In genomic region chr11:77542296-77542695, GRCh38 we compare ENCODE assay signal across 25 cellular contexts. TPM values are rescaled to one million over a fixed set of nuclear protein-coding genes. Genes with fewer than 3 reads are reported as not detected.
A peak's percentile ranks its signal among the peaks of the same experiment; 100 is the strongest.
DNase-seq lines count a peak whose midpoint lies in the region; ATAC-seq and TF ChIP-seq lines count a peak whose summit lies in the region.
"Had no signal": no experiment of that assay in that cellular context is flagged by ENCODE, and none has a peak within 500 bp of the region (broad histone marks: within the 10 kb centered on the region; RNA-seq: fewer than 3 reads in every experiment).

No MANE protein-coding gene starts in this region.

- no peaks in the 10 kb centered on the region for H3F3A ChIP-seq in PC-3 (ENCODE audit: low read length, unreplicated experiment)

- CTCF ChIA-PET in BJ (lab: Yijun Ruan, JAX) (interaction anchor here (0.5 to 3.0 kb wide), 7 partner anchors 9 to 499 kb away, joined by 3 to 11 read pairs (median 3); partner anchors contain the start of gene MYO7A), PC-3 (lab: Charles Lee) (no interaction called here)

- POLR2A ChIA-PET in BJ (lab: Charles Lee) = interaction anchor here (0.6 kb wide), 1 partner anchor 17 kb away, joined by 5 read pairs; no protein-coding TSS in a partner anchor
- POLR2A ChIA-PET in PC-3 (lab: Charles Lee; ENCODE audit: unreplicated experiment) = no interaction called here

- H4K8ac ChIP-seq in mesenchymal stem cell (ENCODE audit: low read length) = no peak overlapping the region

- no peaks in the 10 kb centered on the region for H3K9me3 Mint-ChIP-seq in natural killer cell treated with Interleukin-12 subunit alpha and Interleukin-12 subunit beta and Interleukin-15 and Interleukin-18, amount 100 ng/mL, for 72 hours
- H3K9me3 Mint-ChIP-seq: activated B cell treated with CpG ODN at 0.5 μM for 24 hours; activated T-cell treated with anti-CD3 and anti-CD28 coated beads, Interleukin-2, amount 50 U/mL, for 72 hours had no signal

- no peak for TF ChIP-seq CTCF in BJ (IDR thresholded peaks at IDR 0.05; ENCODE audit: insufficient read depth, low read depth, low read length)
- no peak for TF ChIP-seq CTCF in PC-3 (conservative IDR thresholded peaks at IDR 0.05; ENCODE audit: low read depth, low read length)

- H3K4me1 ChIP-seq in PC-3 (ENCODE audit: insufficient read depth, low read length) = no peaks in the 10 kb centered on the region
- no peaks in the 10 kb centered on the region for H3K4me1 ChIP-seq in mesenchymal stem cell (ENCODE audit: control insufficient read depth, insufficient read depth, low read depth, low read length)
- H3K4me1 ChIP-seq: BLaER1, colonic mucosa, lower lobe of right lung, vagina had no signal

- H3K27me3 ChIP-seq in BJ (ENCODE audit: control insufficient read depth, insufficient read depth, low read length) (no peaks in the 10 kb centered on the region), PC-3 (ENCODE audit: low read length) (no peaks in the 10 kb centered on the region), mesenchymal stem cell (ENCODE audit: control insufficient read depth in 1 of 2, insufficient read depth in 1 of 2, low read length in 2 of 2) (no peaks in the 10 kb centered on the region)
- H3K27me3 ChIP-seq: BLaER1, colonic mucosa, ovary, vagina had no signal

- H3K27ac ChIP-seq in PC-3 (ENCODE audit: low read length) (no peak overlapping the region), cingulate gyrus (ENCODE audit: low read depth, low read length) (peak overlapping the region; percentile 19), mesenchymal stem cell (ENCODE audit: low read length, poor library complexity, severe bottlenecking) (no peak overlapping the region)
- H3K27ac ChIP-seq: BLaER1, colonic mucosa, lower lobe of right lung, ovary, skin epidermis, vagina had no signal

- no peak overlapping the region for H2BK12ac ChIP-seq in mesenchymal stem cell (ENCODE audit: low read length in 2 of 2)

- H3K4me1 Mint-ChIP-seq in natural killer cell treated with Interleukin-12 subunit alpha and Interleukin-12 subunit beta and Interleukin-15 and Interleukin-18, amount 100 ng/mL, for 72 hours (ENCODE audit: low read depth in 2 of 2) = no peaks in the 10 kb centered on the region
- H3K4me1 Mint-ChIP-seq: activated B cell treated with CpG ODN at 0.5 μM for 24 hours had no signal

- H2AK5ac ChIP-seq in mesenchymal stem cell (ENCODE audit: low read length, severe bottlenecking) = no peak overlapping the region

- H3K27me3 Mint-ChIP-seq in natural killer cell treated with Interleukin-12 subunit alpha and Interleukin-12 subunit beta and Interleukin-15 and Interleukin-18, amount 100 ng/mL, for 72 hours = peaks cover 0 to 2% of the 10 kb centered on the region in 2 donors
- H3K27me3 Mint-ChIP-seq: activated B cell treated with CpG ODN at 0.5 μM for 24 hours had no signal

- no peak overlapping the region for H2AFZ ChIP-seq in PC-3 (ENCODE audit: low read length)
- no peak overlapping the region for H2AFZ ChIP-seq in mesenchymal stem cell (ENCODE audit: low read depth, low read length)

- H4K91ac ChIP-seq in mesenchymal stem cell (ENCODE audit: low read length) = no peak overlapping the region

- H3K36me3 Mint-ChIP-seq in natural killer cell treated with Interleukin-12 subunit alpha and Interleukin-12 subunit beta and Interleukin-15 and Interleukin-18, amount 100 ng/mL, for 72 hours = no peaks in the 10 kb centered on the region

- H2BK120ac ChIP-seq in mesenchymal stem cell (ENCODE audit: low read depth, low read length) = no peak overlapping the region

- no peaks in the 10 kb centered on the region for H3K9me3 ChIP-seq in PC-3 (ENCODE audit: low read length)
- H3K9me3 ChIP-seq in mesenchymal stem cell (ENCODE audit: control insufficient read depth, low read length) = no peaks in the 10 kb centered on the region
- H3K9me3 ChIP-seq: BLaER1, colonic mucosa, lower lobe of right lung, ovary, vagina had no signal

- no peaks in the 10 kb centered on the region for H3K79me1 ChIP-seq in mesenchymal stem cell (replicated peaks; ENCODE audit: low read length, poor library complexity, severe bottlenecking)

- no peak overlapping the region for H2BK5ac ChIP-seq in mesenchymal stem cell (ENCODE audit: low read depth, low read length, poor library complexity, severe bottlenecking)

- H3K14ac ChIP-seq in mesenchymal stem cell (ENCODE audit: low read length in 2 of 2) = no peak overlapping the region

- H3K4me2 ChIP-seq in PC-3 (ENCODE audit: low read length) = no peak overlapping the region
- no peak overlapping the region for H3K4me2 ChIP-seq in mesenchymal stem cell (ENCODE audit: low read length, poor library complexity, severe bottlenecking)
- H3K4me2 ChIP-seq: BLaER1 had no signal

- no peaks in the 10 kb centered on the region for H4K20me1 ChIP-seq in PC-3 (ENCODE audit: low read length)
- H4K20me1 ChIP-seq: BLaER1 had no signal

- H3K23ac ChIP-seq in mesenchymal stem cell (ENCODE audit: low read length in 2 of 2) = no peak overlapping the region

- H2BK15ac ChIP-seq in mesenchymal stem cell (ENCODE audit: low read depth, poor library complexity, severe bottlenecking) = no peak overlapping the region

- intact Hi-C loops in PC-3 (cut with micrococcal nuclease) = no loop called here

- no peaks in the 10 kb centered on the region for H3K9me2 ChIP-seq in PC-3 (replicated peaks; ENCODE audit: low read length)

- no peak overlapping the region for H3K27ac Mint-ChIP-seq in natural killer cell treated with Interleukin-12 subunit alpha and Interleukin-12 subunit beta and Interleukin-15 and Interleukin-18, amount 100 ng/mL, for 72 hours
- H3K27ac Mint-ChIP-seq: activated B cell treated with CpG ODN at 0.5 μM for 24 hours; activated CD8-positive, alpha-beta T cell treated with anti-CD3 and anti-CD28 coated beads, Interleukin-2, amount 10 ng/mL, durations not matched to agents 7 days and 5 days; activated T-cell treated with anti-CD3 and anti-CD28 coated beads, Interleukin-2, amount 50 U/mL, for 72 hours had no signal

- no peaks in the 10 kb centered on the region for H3K36me3 ChIP-seq in BJ (ENCODE audit: control insufficient read depth, insufficient read depth, low read length)
- no peaks in the 10 kb centered on the region for H3K36me3 ChIP-seq in PC-3 (ENCODE audit: low read depth, low read length)
- no peaks in the 10 kb centered on the region for H3K36me3 ChIP-seq in mesenchymal stem cell (ENCODE audit: control insufficient read depth in 1 of 2, insufficient read depth in 2 of 2, low read depth in 1 of 2, low read length in 2 of 2)
- H3K36me3 ChIP-seq: BLaER1, colonic mucosa, lower lobe of right lung, ovary, vagina had no signal

- DNase-seq in BJ (ENCODE audit: low read depth) (peak; percentile 25), PC-3 (peak; percentile 31), mesenchymal stem cell (no peak), NCI-H2196 treated with DMSO at 0.1 percent for 48 hours (lab: John Stamatoyannopoulos, UW; ENCODE audit: unreplicated experiment) (no peak), GF-D8 (lab: John Stamatoyannopoulos, UW) (no peak)
- DNase-seq in natural killer cell treated with Interleukin-12 subunit alpha and Interleukin-12 subunit beta and Interleukin-15 and Interleukin-18, amount 100 ng/mL, for 72 hours (ENCODE audit: low spot score) = no peak
- DNase-seq in activated CD4-positive, alpha-beta T cell treated with anti-CD3 and anti-CD28 coated beads, Interleukin-2, amount 50 U/mL, for 1 hour = no peak
- DNase-seq: activated B cell treated with CpG ODN at 0.5 μM for 24 hours; activated CD8-positive, alpha-beta T cell treated with anti-CD3 and anti-CD28 coated beads, Interleukin-2, amount 10 ng/mL, durations not matched to agents 7 days and 5 days; activated T-cell treated with anti-CD3 and anti-CD28 coated beads, Interleukin-2, amount 50 U/mL, for 72 hours; colonic mucosa; glutamatergic neuron; lower lobe of right lung; NCI-H1436 treated with DMSO at 0.1 percent for 48 hours; NCI-H2171 treated with DMSO at 0.1 percent for 48 hours; NCI-H774; OCI-M1; ovary; SIG-M5; stimulated activated CD4-positive, alpha-beta T cell treated with anti-CD3 and anti-CD28 coated beads, Interleukin-4, amount 100 ng/mL, for 1 hour; T-helper 2 cell had no signal

- no peaks in the 10 kb centered on the region for H3K79me2 ChIP-seq in PC-3 (ENCODE audit: low read length)

- H3K4ac ChIP-seq in mesenchymal stem cell (ENCODE audit: low read depth in 1 of 2, low read length in 2 of 2) = no peak overlapping the region

- peak; percentile 65 for ATAC-seq in PC-3
- ATAC-seq in natural killer cell treated with Interleukin-12 subunit alpha and Interleukin-12 subunit beta and Interleukin-15 and Interleukin-18, amount 100 ng/mL, for 72 hours = no peak
- ATAC-seq: activated CD8-positive, alpha-beta T cell treated with anti-CD3 and anti-CD28 coated beads, Interleukin-2, amount 10 ng/mL, durations not matched to agents 7 days and 5 days; activated T-cell treated with anti-CD3 and anti-CD28 coated beads, Interleukin-2, amount 50 U/mL, for 72 hours; lower lobe of right lung had no signal

- H3K9ac ChIP-seq in PC-3 (ENCODE audit: low read length) = no peak overlapping the region
- H3K9ac ChIP-seq in mesenchymal stem cell (ENCODE audit: low read length) = peak overlapping the region; percentile 27
- H3K9ac ChIP-seq: BLaER1 had no signal

- BruUV-seq in PC-3 (replicated peaks; lab: Mats Ljungman, UMichigan) = no TSS peak

- no peak overlapping the region for H3K18ac ChIP-seq in mesenchymal stem cell (ENCODE audit: low read depth in 1 of 2, low read length in 2 of 2)

- WGBS in mesenchymal stem cell = 67% methylated on average over 1 of the region's 1 CpG

- H3K4me3 ChIP-seq in BJ (ENCODE audit: low read depth, low read length) (no peak overlapping the region), PC-3 (ENCODE audit: low read length) (no peak overlapping the region), mesenchymal stem cell (ENCODE audit: insufficient read depth in 1 of 2, low read depth in 1 of 2, low read length in 2 of 2) (no peak overlapping the region)
- H3K4me3 ChIP-seq: BLaER1, colonic mucosa, lower lobe of right lung, ovary, skin epidermis, vagina had no signal

- no peak overlapping the region for H3K4me3 Mint-ChIP-seq in natural killer cell treated with Interleukin-12 subunit alpha and Interleukin-12 subunit beta and Interleukin-15 and Interleukin-18, amount 100 ng/mL, for 72 hours
- H3K4me3 Mint-ChIP-seq: activated B cell treated with CpG ODN at 0.5 μM for 24 hours; activated CD8-positive, alpha-beta T cell treated with anti-CD3 and anti-CD28 coated beads, Interleukin-2, amount 10 ng/mL, durations not matched to agents 7 days and 5 days; activated T-cell treated with anti-CD3 and anti-CD28 coated beads, Interleukin-2, amount 50 U/mL, for 72 hours had no signal

RNA-seq across cellular contexts. Expression of gene AQP11, which starts 47.5 kb away (rescaled TPM):
- 1.2 and 1.3 TPM in 2 replicates for polyA plus RNA-seq in BJ (2011; rRNA removed)
- polyA minus RNA-seq in BJ (2011; rRNA and poly(A)+ RNA removed) = 0.31 and 0.95 TPM in 2 replicates
- 2.2 and 3.1 TPM in 2 replicates for total RNA-seq in PC-3 (2014; rRNA removed)
- 0.40 TPM for polyA plus RNA-seq in mesenchymal stem cell (2013, experiment 1 of 2)
- 0.38 TPM for polyA plus RNA-seq in mesenchymal stem cell (2013, experiment 2 of 2)
- total RNA-seq in natural killer cell treated with Interleukin-12 subunit alpha and Interleukin-12 subunit beta and Interleukin-15 and Interleukin-18, amount 100 ng/mL, for 72 hours = under 1 TPM; 0.17 to 0.20 TPM

Comparison
In these comparisons a context has a peak if more than half of its experiments do, and no peak if none do; other contexts are left out.
1. DNase-seq: peak in BJ (single experiment) and PC-3 (single experiment); none in mesenchymal stem cell (single experiment), natural killer cell treated with Interleukin-12 subunit alpha and Interleukin-12 subunit beta and Interleukin-15 and Interleukin-18, amount 100 ng/mL, for 72 hours (single experiment), activated CD4-positive, alpha-beta T cell treated with anti-CD3 and anti-CD28 coated beads, Interleukin-2, amount 50 U/mL, for 1 hour (single experiment), NCI-H2196 treated with DMSO at 0.1 percent for 48 hours (single experiment) and GF-D8 (single experiment).